In genomic region chr12:49828143-49829091, GRCh38 we compare ENCODE assay signal across 8 cellular contexts. TPM values are rescaled to one million over a fixed set of nuclear protein-coding genes. Genes with fewer than 3 reads are reported as not detected.
DNase-seq lines count a peak whose midpoint lies in the region; ATAC-seq, FAIRE-seq and TF ChIP-seq lines count a peak whose summit lies in the region.

Gene NCKAP5L (minus strand): TSS chr12:49828413. CDS start chr12:49804044, 24,369 bp downstream.

- ATAC-seq in HG02623 (IDR thresholded peaks at IDR 0.05; ENCODE audit: unreplicated experiment) (peak; percentile 83), pancreas (peak; percentile 94 to 98 (median 98))

- H3K36me3 ChIP-seq in pancreas (no peaks in the 10 kb centered on the region), thyroid gland (no peaks in the 10 kb centered on the region)

- no peak for TF ChIP-seq CTCF in GM10248 (IDR thresholded peaks at IDR 0.05; ENCODE audit: control extremely low read depth, extremely low read depth, low read depth, missing control alignments)
- no peak for TF ChIP-seq CTCF in pancreas (IDR thresholded peaks at IDR 0.05)
- no peak for TF ChIP-seq CTCF in thyroid gland (IDR thresholded peaks at IDR 0.05)

- H3K4me3 ChIP-seq in pancreas (peak within 1 kb of the TSS; percentile 51 to 87 (median 73)), thyroid gland (replicated peaks in 1 of 3) (peak within 1 kb of the TSS; percentile 67 to 93 (median 87))

- H3K4me1 ChIP-seq in pancreas: peaks cover 0 to 4% (median 3%) of the 10 kb centered on the region in 3 donors
- H3K4me1 ChIP-seq in thyroid gland: peaks cover 13 to 35% of the 10 kb centered on the region in 2 donors

- CTCF ChIA-PET in GM10248 (lab: Yijun Ruan, JAX): interaction anchor here (1.0 to 5.4 kb wide), 7 partner anchors 11 to 66 kb away, joined by 4 to 55 read pairs (median 6); partner anchors contain the start of gene BCDIN3D

- H3K27ac ChIP-seq in pancreas: peak within 1 kb of the TSS; percentile 60 to 80 (median 73)
- H3K27ac ChIP-seq in thyroid gland: peak within 1 kb of the TSS; percentile 64 to 85 (median 75)

- no peaks in the 10 kb centered on the region for H3K9me3 ChIP-seq in pancreas
- no peaks in the 10 kb centered on the region for H3K9me3 ChIP-seq in thyroid gland

- POLR2A ChIA-PET in GM10248 (lab: Yijun Ruan, JAX): interaction anchor here (0.6 to 1.9 kb wide), 14 partner anchors 11 to 323 kb away, joined by 3 to 12 read pairs (median 4); partner anchors contain the start of genes BCDIN3D and TMBIM6

- no peaks in the 10 kb centered on the region for H3K27me3 ChIP-seq in pancreas
- H3K27me3 ChIP-seq in thyroid gland: no peaks in the 10 kb centered on the region

- peak; percentile 51 for FAIRE-seq in pancreas (lab: Jason Lieb, UNC)

- 1% methylated on average over 49 to 59 of the region's 60 CpGs for WGBS in pancreas, 2 donors
- WGBS in thyroid gland, 2 donors: 1 to 2% methylated on average over 25 to 26 of the region's 60 CpGs

- DNase-seq in GM10248 (ENCODE audit: extremely low spot score) (peak; percentile 99), NCI-H1105 treated with DMSO at 0.1 percent for 48 hours (lab: John Stamatoyannopoulos, UW) (peak; percentile 73), SKM-1 treated with dmso at 0.1 percent for 144 hours (lab: John Stamatoyannopoulos, UW; ENCODE audit: unreplicated experiment) (peak; percentile 80), head of caudate nucleus (peak; percentile 90 to 98 (median 96)), pancreas (peak; percentile 94 to 98 (median 96)), thyroid gland (peak; percentile 98)
- peak; percentile 90 for DNase-seq in activated naive CD8-positive, alpha-beta T cell treated with anti-CD3 and anti-CD28 coated beads, Interleukin-2, amount 50 U/mL, for 16 hours (ENCODE audit: low read depth, low spot score)

- TF ChIP-seq POLR2A in thyroid gland (IDR thresholded peaks at IDR 0.05): peak in 1 of 2 donors; percentile 69

- intact Hi-C loops in head of caudate nucleus (cut with DNase I) (no loop called here), pancreas (cut with DNase I) (no loop called here), thyroid gland (cut with DNase I) (loop anchor here (5.0 to 10.0 kb wide), 2 partner anchors 51 to 184 kb away; no protein-coding TSS in a partner anchor)

RNA-seq across cellular contexts. Expression of gene NCKAP5L, which starts in this region (rescaled TPM):
- total RNA-seq in pancreas (10 to 100 TPM in 1 of 6 donors, 1 to 10 TPM in 5; 4.1 to 14.1 (median 6.1) TPM), thyroid gland (10 to 100 TPM; 14.1 to 33.7 (median 16.3) TPM)
- polyA plus RNA-seq in pancreas: 10 to 100 TPM in 1 of 2 donors, 1 to 10 TPM in 1; 9.8 to 18.3 TPM

Comparison
In these comparisons a context has a peak if more than half of its experiments do, and no peak if none do; other contexts are left out.
1. Peak in every context shown above with its lines: DNase-seq, ATAC-seq, H3K4me3 ChIP-seq and H3K27ac ChIP-seq.